12 cellular contexts compared by ENCODE assay signal in genomic region chr19:54420383-54421168, GRCh38. TPM values are rescaled to one million over a fixed set of nuclear protein-coding genes. Genes with fewer than 3 reads are reported as not detected.
DNase-seq lines count a peak whose midpoint lies in the region; ATAC-seq and TF ChIP-seq lines count a peak whose summit lies in the region.
"Had no signal": no experiment of that assay in that cellular context is flagged by ENCODE, and none has a peak within 500 bp of the region (broad histone marks: within the 10 kb centered on the region; RNA-seq: fewer than 3 reads in every experiment).

No MANE protein-coding gene starts in this region.

- in situ Hi-C loops in Panc1 (cut with HindIII; ENCODE audit: low pct_unique_long_range_greater_than_20kb, low sequenced_read_pairs): no loop called here

- H3K36me3 ChIP-seq in Panc1 (ENCODE audit: control insufficient read depth, insufficient read depth, low read length): no peaks in the 10 kb centered on the region
- no peaks in the 10 kb centered on the region for H3K36me3 ChIP-seq in mesodermal cell (ENCODE audit: control insufficient read depth, insufficient read depth, low read length)
- H3K36me3 ChIP-seq in tibial nerve: no peaks in the 10 kb centered on the region
- H3K36me3 ChIP-seq: prostate gland, SJSA1 had no signal

- no peak for TF ChIP-seq CTCF in Panc1 (IDR thresholded peaks at IDR 0.05)
- no peak for TF ChIP-seq CTCF in fibroblast of villous mesenchyme (IDR thresholded peaks at IDR 0.05; ENCODE audit: insufficient read depth, low read depth, low read length)
- TF ChIP-seq CTCF in tibial nerve (IDR thresholded peaks at IDR 0.05): peak in 1 of 5 experiments; percentile 9

- intact Hi-C loops in Panc1 (cut with micrococcal nuclease; ENCODE audit: unreplicated experiment): no loop called here

- H3K9me3 Mint-ChIP-seq in activated T-cell treated with anti-CD3 and anti-CD28 coated beads, Interleukin-2, amount 50 U/mL, for 4 hours: no peaks in the 10 kb centered on the region
- H3K9me3 Mint-ChIP-seq: IgD-negative memory B cell had no signal

- H3K27ac ChIP-seq in Panc1 (ENCODE audit: low read length) (no peak overlapping the region; the same call in 1 of the 2 replicates), mesodermal cell (ENCODE audit: low read depth, low read length, severe bottlenecking) (peak overlapping the region; percentile 78), tibial nerve (peak overlapping the region; percentile 73 to 92 (median 82))
- H3K27ac ChIP-seq: prostate gland, SJSA1 had no signal

- ATAC-seq in Panc1: peak; percentile 24
- no peak for ATAC-seq in activated T-cell treated with anti-CD3 and anti-CD28 coated beads, Interleukin-2, amount 50 U/mL, for 4 hours

- peaks cover 48% of the 10 kb centered on the region for H3K27me3 Mint-ChIP-seq in activated T-cell treated with anti-CD3 and anti-CD28 coated beads, Interleukin-2, amount 50 U/mL, for 4 hours (ENCODE audit: low read depth)

- CTCF ChIA-PET in Panc1 (lab: Charles Lee): interaction anchor here (0.6 kb wide), 1 partner anchor 245 kb away, joined by 3 read pairs; no protein-coding TSS in a partner anchor

- no peak for TF ChIP-seq POLR2A in tibial nerve (IDR thresholded peaks at IDR 0.05)

- H3K27me3 ChIP-seq in Panc1 (ENCODE audit: control insufficient read depth, insufficient read depth, low read length): no peaks in the 10 kb centered on the region
- H3K27me3 ChIP-seq in tibial nerve: peaks cover 0 to 46% of the 10 kb centered on the region in 2 donors

- whole genome bisulfite sequencing in mesodermal cell (ENCODE audit: insufficient coverage in 2 of 2), 2 experiments: 4 to 6% methylated on average over 9 to 11 of the region's 37 CpGs
- WGBS in tibial nerve, 2 donors: 6 to 16% methylated on average over 33 to 35 of the region's 37 CpGs

- no peak for DNase-seq in Panc1 (ENCODE audit: low read depth, low spot score)
- DNase-seq in fibroblast of villous mesenchyme (ENCODE audit: low read depth): peak; percentile 17
- peak in 1 of 2 donors; percentile 37 for DNase-seq in tibial nerve (ENCODE audit: low spot score in 2 of 2)
- DNase-seq in stimulated activated CD4-positive, alpha-beta T cell treated with anti-CD3 and anti-CD28 coated beads, Interleukin-15, amount 100 ng/mL, for 24 hours: no peak
- DNase-seq in UCSD-AML1 (lab: John Stamatoyannopoulos, UW; ENCODE audit: unreplicated experiment): no peak
- DNase-seq in activated T-cell treated with anti-CD3 and anti-CD28 coated beads, Interleukin-2, amount 50 U/mL, for 4 hours: no peak
- DNase-seq: activated CD4-positive, alpha-beta T cell treated with anti-CD3 and anti-CD28 coated beads, Interleukin-2, amount 50 U/mL, for 4 hours; GF-D8 had no signal

- H3K4me3 ChIP-seq in Panc1 (ENCODE audit: low read depth in 2 of 2, low read length in 2 of 2) (peak overlapping the region; percentile 2 to 29; a peak in 2 of 4 replicates), fibroblast of villous mesenchyme (ENCODE audit: low read depth, low read length) (no peak overlapping the region), mesodermal cell (ENCODE audit: extremely low read depth, insufficient read depth, low read length, poor library complexity, severe bottlenecking) (no peak overlapping the region), tibial nerve (peak overlapping the region in 2 of 4 donors; percentile 30 to 31)
- H3K4me3 ChIP-seq: prostate gland, SJSA1 had no signal

- H3K4me1 ChIP-seq in Panc1 (ENCODE audit: control insufficient read depth, insufficient read depth, low read length): peaks cover 11% of the 10 kb centered on the region
- peaks cover 21% of the 10 kb centered on the region for H3K4me1 ChIP-seq in mesodermal cell (ENCODE audit: control insufficient read depth, insufficient read depth, low read length, poor library complexity, severe bottlenecking)
- H3K4me1 ChIP-seq in tibial nerve: peaks cover 0 to 61% (median 12%) of the 10 kb centered on the region in 4 donors
- H3K4me1 ChIP-seq: prostate gland, SJSA1 had no signal

- peak in 1 of 2 donors; percentile 63 for TF ChIP-seq EP300 in tibial nerve (IDR thresholded peaks at IDR 0.05)

- no peaks in the 10 kb centered on the region for H3K36me3 Mint-ChIP-seq in activated T-cell treated with anti-CD3 and anti-CD28 coated beads, Interleukin-2, amount 50 U/mL, for 4 hours (ENCODE audit: insufficient read depth)

- POLR2A ChIA-PET in Panc1 (lab: Charles Lee): interaction anchor here (0.6 kb wide), 3 partner anchors 20 to 803 kb away, joined by 3 to 8 read pairs (median 4); no protein-coding TSS in a partner anchor

- no peak overlapping the region for H3K4me3 Mint-ChIP-seq in activated T-cell treated with anti-CD3 and anti-CD28 coated beads, Interleukin-2, amount 50 U/mL, for 4 hours
- H3K4me3 Mint-ChIP-seq: IgD-negative memory B cell had no signal

- H3K9me3 ChIP-seq in Panc1 (ENCODE audit: control insufficient read depth, insufficient read depth, low read depth, low read length) (no peaks in the 10 kb centered on the region), mesodermal cell (ENCODE audit: control insufficient read depth, low read length) (no peaks in the 10 kb centered on the region), tibial nerve (no peaks in the 10 kb centered on the region)
- H3K9me3 ChIP-seq: prostate gland, SJSA1 had no signal

- peaks cover 17% of the 10 kb centered on the region for H3K4me1 Mint-ChIP-seq in activated T-cell treated with anti-CD3 and anti-CD28 coated beads, Interleukin-2, amount 50 U/mL, for 4 hours (ENCODE audit: low read depth)

- no TSS peak for BruUV-seq in Panc1 (replicated peaks; lab: Mats Ljungman, UMichigan)

RNA-seq across cellular contexts. Expression of gene TTYH1, which starts 5.3 kb away (rescaled TPM):
- 0.62 TPM for total RNA-seq in Panc1 (2021; ENCODE audit: unreplicated experiment)
- polyA plus RNA-seq in Panc1 (2012; ENCODE audit: insufficient read length): 1.4 TPM
- not detected in 2 replicates for total RNA-seq in fibroblast of villous mesenchyme
- polyA plus RNA-seq in mesodermal cell (2013, experiment 1 of 2): 38.5 TPM
- polyA plus RNA-seq in mesodermal cell (2013, experiment 2 of 2): 21.9 TPM
- total RNA-seq in tibial nerve: 10 to 100 TPM; 21.0 to 50.0 (median 34.9) TPM
- total RNA-seq in activated T-cell treated with anti-CD3 and anti-CD28 coated beads, Interleukin-2, amount 50 U/mL, for 4 hours: under 1 TPM in 1 of 3 donors, not detected in 2; 0.46 TPM
- total RNA-seq: SJSA1 had no signal

RNA-seq across cellular contexts. Expression of gene LENG8, which starts 28.4 kb away (rescaled TPM):
- total RNA-seq in Panc1 (2021; ENCODE audit: unreplicated experiment) (268 TPM), fibroblast of villous mesenchyme (39.7 and 40.6 TPM in 2 replicates), tibial nerve (100 to 1,000 TPM; 189 to 389 (median 285) TPM)
- polyA plus RNA-seq in Panc1 (2012; ENCODE audit: insufficient read length): 274 TPM
- polyA plus RNA-seq in mesodermal cell (2013, experiment 1 of 2): 147 TPM
- 121 TPM for polyA plus RNA-seq in mesodermal cell (2013, experiment 2 of 2)
- 100 to 1,000 TPM; 138 to 157 (median 145) TPM for total RNA-seq in activated T-cell treated with anti-CD3 and anti-CD28 coated beads, Interleukin-2, amount 50 U/mL, for 4 hours

RNA-seq across cellular contexts. Expression of gene LENG9, which starts 43.0 kb away (rescaled TPM):
- total RNA-seq in Panc1 (2021; ENCODE audit: unreplicated experiment) (5.1 TPM), fibroblast of villous mesenchyme (5.2 and 7.1 TPM in 2 replicates), tibial nerve (10 to 100 TPM in 1 of 4 donors, 1 to 10 TPM in 3; 5.9 to 10.3 (median 9.4) TPM)
- 10.9 TPM for polyA plus RNA-seq in Panc1 (2012; ENCODE audit: insufficient read length)
- 1.9 TPM for polyA plus RNA-seq in mesodermal cell (2013, experiment 1 of 2)
- polyA plus RNA-seq in mesodermal cell (2013, experiment 2 of 2): 1.4 TPM
- total RNA-seq in activated T-cell treated with anti-CD3 and anti-CD28 coated beads, Interleukin-2, amount 50 U/mL, for 4 hours: 1 to 10 TPM; 4.8 to 5.4 (median 5.2) TPM
- polyA plus RNA-seq: IgD-negative memory B cell had no signal

RNA-seq across cellular contexts. Expression of gene CDC42EP5, which starts 52.5 kb away (rescaled TPM):
- total RNA-seq in Panc1 (2021; ENCODE audit: unreplicated experiment) (7.1 TPM), fibroblast of villous mesenchyme (12.5 and 29.0 TPM in 2 replicates), tibial nerve (10 to 100 TPM; 38.9 to 62.2 (median 50.2) TPM)
- polyA plus RNA-seq in Panc1 (2012; ENCODE audit: insufficient read length): 15.4 TPM
- polyA plus RNA-seq in mesodermal cell (2013, experiment 1 of 2): 28.6 TPM
- 22.6 TPM for polyA plus RNA-seq in mesodermal cell (2013, experiment 2 of 2)
- total RNA-seq in activated T-cell treated with anti-CD3 and anti-CD28 coated beads, Interleukin-2, amount 50 U/mL, for 4 hours: under 1 TPM in 1 of 3 donors, not detected in 2; 0.30 TPM
- polyA plus RNA-seq: IgD-negative memory B cell had no signal

RNA-seq across cellular contexts. Expression of gene LAIR1, which starts 55.8 kb away (rescaled TPM):
- total RNA-seq in Panc1 (2021; ENCODE audit: unreplicated experiment) (0.05 TPM), fibroblast of villous mesenchyme (under 0.01 TPM in 1 of 2 replicates, not detected in the other), tibial nerve (10 to 100 TPM; 15.5 to 59.1 (median 31.1) TPM)
- polyA plus RNA-seq in Panc1 (2012; ENCODE audit: insufficient read length): not detected
- not detected for polyA plus RNA-seq in mesodermal cell (2013, experiment 1 of 2)
- polyA plus RNA-seq in mesodermal cell (2013, experiment 2 of 2): not detected
- 1 to 10 TPM; 4.7 to 6.1 (median 5.5) TPM for total RNA-seq in activated T-cell treated with anti-CD3 and anti-CD28 coated beads, Interleukin-2, amount 50 U/mL, for 4 hours
- total RNA-seq: SJSA1 had no signal

Comparison
In these comparisons a context has a peak if more than half of its experiments do, and no peak if none do; other contexts are left out.
1. H3K4me3 ChIP-seq: peak in Panc1 (2 of 2); none in fibroblast of villous mesenchyme (single experiment) and mesodermal cell (single experiment).
2. RNA of gene TTYH1, which starts 5.3 kb away (total RNA-seq): 21.0 to 50.0 TPM in tibial nerve; 0.62 TPM in Panc1 (single experiment), 0.46 TPM in activated T-cell treated with anti-CD3 and anti-CD28 coated beads, Interleukin-2, amount 50 U/mL, for 4 hours and not detected in fibroblast of villous mesenchyme; every median in the first group is over 10 times any median in the second.